ENCODE assay signal across 30 cellular contexts in genomic region chr10:102416181-102417094, GRCh38. TPM values are rescaled to one million over a fixed set of nuclear protein-coding genes. Genes with fewer than 3 reads are reported as not detected.
A peak's percentile ranks its signal among the peaks of the same experiment; 100 is the strongest.
DNase-seq lines count a peak whose midpoint lies in the region; ATAC-seq and TF ChIP-seq lines count a peak whose summit lies in the region.
"Had no signal": no experiment of that assay in that cellular context is flagged by ENCODE, and none has a peak within 500 bp of the region (broad histone marks: within the 10 kb centered on the region; RNA-seq: fewer than 3 reads in every experiment).

No MANE protein-coding gene starts in this region.

- ATAC-seq in right cardiac atrium = no peak
- no peak for ATAC-seq in heart left ventricle
- ATAC-seq: A549; CD8-positive, alpha-beta T cell; GM12878; Panc1 had no signal

- H3K27ac ChIP-seq in right cardiac atrium (ENCODE audit: low read length) = no peak overlapping the region
- no peak overlapping the region for H3K27ac ChIP-seq in heart left ventricle
- H3K27ac ChIP-seq in WERI-Rb-1 = peak overlapping the region; percentile 99
- H3K27ac ChIP-seq in sigmoid colon = no peak overlapping the region
- H3K27ac ChIP-seq: A549; BLaER1 treated with 17β-estradiol and CSF1 and Interleukin-3, amounts not matched to agents 10 nM and 100 nM; RWPE1 had no signal

- DNase-seq in right cardiac atrium = peak in 2 of 3 donors; percentile 11 to 51
- DNase-seq in heart left ventricle = no peak
- peak; percentile 81 for DNase-seq in WERI-Rb-1
- DNase-seq in sigmoid colon = peak; percentile 56
- no peak for DNase-seq in NOMO-1 treated with DMSO at 0.1 percent for 48 hours (lab: John Stamatoyannopoulos, UW; ENCODE audit: unreplicated experiment)
- no peak for DNase-seq in activated CD8-positive, alpha-beta memory T cell treated with anti-CD3 and anti-CD28 coated beads, Interleukin-2, amount 50 U/mL, for 48 hours
- DNase-seq in effector CD8-positive, alpha-beta T cell (lab: John Stamatoyannopoulos, UW) = no peak
- DNase-seq: AML-193, Caco-2, DMS 273 treated with DMSO at 0.1 percent for 48 hours, DMS79, EL, GDM1, GOT3, HCEC 1CT, KBM-7, MV-4-11, NCI-H1105, NCI-H1436 treated with DMSO at 0.1 percent for 48 hours, NCI-H1930, NCI-H446 treated with DMSO at 0.1 percent for 48 hours, NCI-H526, SHP77 treated with DMSO at 0.1 percent for 48 hours had no signal

- peaks cover 45% of the 10 kb centered on the region for H3K27me3 Mint-ChIP-seq in nephron (ENCODE audit: low read depth)

- H3K27me3 ChIP-seq in right cardiac atrium (ENCODE audit: control insufficient read depth, insufficient read depth) (no peaks in the 10 kb centered on the region), heart left ventricle (peaks cover 13 to 71% (median 42%) of the 10 kb centered on the region in 9 donors), WERI-Rb-1 (ENCODE audit: insufficient read depth, low read depth, severe bottlenecking) (no peaks in the 10 kb centered on the region), sigmoid colon (peaks cover 10 to 43% (median 11%) of the 10 kb centered on the region in 3 donors)

- no peak for TF ChIP-seq EP300 in sigmoid colon (IDR thresholded peaks at IDR 0.05)

- H3K36me3 ChIP-seq in heart left ventricle = no peaks in the 10 kb centered on the region
- peaks cover 52% of the 10 kb centered on the region for H3K36me3 ChIP-seq in WERI-Rb-1
- H3K36me3 ChIP-seq in sigmoid colon = no peaks in the 10 kb centered on the region
- H3K36me3 ChIP-seq: BLaER1 treated with 17β-estradiol and CSF1 and Interleukin-3, amounts not matched to agents 10 nM and 100 nM had no signal

- no peaks in the 10 kb centered on the region for H3K9me3 Mint-ChIP-seq in nephron
- H3K9me3 Mint-ChIP-seq: CD8-positive, alpha-beta T cell had no signal

- H3K4me1 Mint-ChIP-seq in nephron = peaks cover 15% of the 10 kb centered on the region

- TF ChIP-seq POLR2A in heart left ventricle (IDR thresholded peaks at IDR 0.05) = no peak
- no peak for TF ChIP-seq POLR2A in sigmoid colon (IDR thresholded peaks at IDR 0.05)

- peak overlapping the region; percentile 6 to 21 (median 19) for H3K4me3 Mint-ChIP-seq in nephron
- H3K4me3 Mint-ChIP-seq: CD8-positive, alpha-beta T cell had no signal

- no peak overlapping the region for H3K27ac Mint-ChIP-seq in nephron
- H3K27ac Mint-ChIP-seq: CD8-positive, alpha-beta T cell had no signal

- H3K4me1 ChIP-seq in right cardiac atrium (ENCODE audit: control insufficient read depth, insufficient read depth, low read length) (peaks cover 3% of the 10 kb centered on the region), heart left ventricle (peaks cover 3 to 22% (median 15%) of the 10 kb centered on the region in 12 donors), sigmoid colon (peaks cover 0 to 23% (median 20%) of the 10 kb centered on the region in 4 donors)

- 79% methylated on average over 30 of the region's 30 CpGs for WGBS in right cardiac atrium
- WGBS in heart left ventricle, 4 donors = 80 to 84% (median 82%) methylated on average over 14 to 30 of the region's 30 CpGs
- 79 to 86% methylated on average over 30 of the region's 30 CpGs for WGBS in sigmoid colon, 2 donors

- intact Hi-C loops in right cardiac atrium (cut with DNase I) = no loop called here
- intact Hi-C loops in heart left ventricle (cut with DNase I) = loop anchor here in 1 of 10 donors (10.0 kb wide), 1 partner anchor 252 kb away; no protein-coding TSS in a partner anchor
- intact Hi-C loops in sigmoid colon (cut with DNase I) = no loop called here

- no peak overlapping the region for H3K4me3 ChIP-seq in right cardiac atrium (ENCODE audit: low read length)
- H3K4me3 ChIP-seq in heart left ventricle = no peak overlapping the region
- H3K4me3 ChIP-seq in WERI-Rb-1 (ENCODE audit: low read depth, low read length) = peak overlapping the region; percentile 21
- no peak overlapping the region for H3K4me3 ChIP-seq in sigmoid colon
- H3K4me3 ChIP-seq: A549; BLaER1 treated with 17β-estradiol and CSF1 and Interleukin-3, amounts not matched to agents 10 nM and 100 nM; GM12878 had no signal

- no peaks in the 10 kb centered on the region for H3K36me3 Mint-ChIP-seq in nephron (ENCODE audit: low read depth)

- TF ChIP-seq CTCF in heart left ventricle (IDR thresholded peaks at IDR 0.05) (no peak), WERI-Rb-1 (IDR thresholded peaks at IDR 0.05; ENCODE audit: low read depth, low read length) (no peak), nephron (IDR thresholded peaks at IDR 0.05; ENCODE audit: unreplicated experiment in 3 of 3) (no peak), sigmoid colon (IDR thresholded peaks at IDR 0.05) (no peak)

- no peaks in the 10 kb centered on the region for H3K9me3 ChIP-seq in right cardiac atrium (ENCODE audit: control insufficient read depth, low read length)
- H3K9me3 ChIP-seq in heart left ventricle = no peaks in the 10 kb centered on the region
- no peaks in the 10 kb centered on the region for H3K9me3 ChIP-seq in WERI-Rb-1 (ENCODE audit: severe bottlenecking)
- H3K9me3 ChIP-seq in sigmoid colon = no peaks in the 10 kb centered on the region
- H3K9me3 ChIP-seq: A549; BLaER1 treated with 17β-estradiol and CSF1 and Interleukin-3, amounts not matched to agents 10 nM and 100 nM; Caco-2 had no signal

RNA-seq across cellular contexts. Expression of gene PSD, which starts 2.1 kb away (rescaled TPM):
- total RNA-seq in right cardiac atrium = 1 to 10 TPM; 4.6 to 9.4 (median 6.6) TPM
- polyA plus RNA-seq in right cardiac atrium = 5.7 TPM
- total RNA-seq in heart left ventricle = 1 to 10 TPM in 4 of 9 donors, under 1 TPM in 5; 0.34 to 1.7 (median 0.86) TPM
- under 1 TPM; 0.14 to 0.76 TPM for polyA plus RNA-seq in heart left ventricle
- 100 to 1,000 TPM; 343 to 449 (median 417) TPM for total RNA-seq in sigmoid colon
- 10 to 100 TPM in 1 of 3 donors, 1 to 10 TPM in 1, under 1 TPM in 1; 0.69 to 23.3 (median 6.0) TPM for polyA plus RNA-seq in sigmoid colon

RNA-seq across cellular contexts. Expression of gene FBXL15, which starts 4.2 kb away (rescaled TPM):
- total RNA-seq in right cardiac atrium = 10 to 100 TPM; 14.0 to 15.6 (median 14.4) TPM
- 14.4 TPM for polyA plus RNA-seq in right cardiac atrium
- 10 to 100 TPM in 6 of 9 donors, 1 to 10 TPM in 3; 6.6 to 13.9 (median 10.2) TPM for total RNA-seq in heart left ventricle
- 10 to 100 TPM in 1 of 2 donors, 1 to 10 TPM in 1; 9.9 to 20.0 TPM for polyA plus RNA-seq in heart left ventricle
- 10 to 100 TPM; 19.7 to 51.3 (median 34.2) TPM for total RNA-seq in sigmoid colon
- 10 to 100 TPM; 19.0 to 36.7 (median 21.0) TPM for polyA plus RNA-seq in sigmoid colon

RNA-seq across cellular contexts. Expression of gene CUEDC2, which starts 15.9 kb away (rescaled TPM):
- total RNA-seq in right cardiac atrium (10 to 100 TPM; 68.7 to 78.6 (median 71.6) TPM), heart left ventricle (100 to 1,000 TPM in 1 of 9 donors, 10 to 100 TPM in 8; 62.0 to 107 (median 79.2) TPM), sigmoid colon (10 to 100 TPM; 65.2 to 93.5 (median 82.4) TPM)
- polyA plus RNA-seq in right cardiac atrium (94.6 TPM), heart left ventricle (10 to 100 TPM; 73.4 to 81.2 TPM), sigmoid colon (10 to 100 TPM; 30.0 to 47.7 (median 33.3) TPM)

RNA-seq across cellular contexts. Expression of gene NFKB2, which starts 20.9 kb away (rescaled TPM):
- 10 to 100 TPM in 3 of 4 donors, 1 to 10 TPM in 1; 9.3 to 18.2 (median 15.3) TPM for total RNA-seq in right cardiac atrium
- 9.7 TPM for polyA plus RNA-seq in right cardiac atrium
- total RNA-seq in heart left ventricle = 10 to 100 TPM in 8 of 9 donors, 1 to 10 TPM in 1; 9.6 to 50.4 (median 17.2) TPM
- 10 to 100 TPM in 1 of 2 donors, 1 to 10 TPM in 1; 9.6 to 20.1 TPM for polyA plus RNA-seq in heart left ventricle
- total RNA-seq in sigmoid colon = 10 to 100 TPM; 29.6 to 41.1 (median 36.0) TPM
- 10 to 100 TPM in 2 of 3 donors, 1 to 10 TPM in 1; 5.4 to 41.5 (median 11.1) TPM for polyA plus RNA-seq in sigmoid colon

RNA-seq across cellular contexts. Expression of gene C10orf95, which starts 34.9 kb away (rescaled TPM):
- not detected for total RNA-seq in right cardiac atrium
- polyA plus RNA-seq in right cardiac atrium = 0.09 TPM
- under 1 TPM in 2 of 9 donors, not detected in 7; 0.18 to 0.21 TPM for total RNA-seq in heart left ventricle
- not detected for polyA plus RNA-seq in heart left ventricle
- total RNA-seq in sigmoid colon = under 1 TPM in 1 of 4 donors, not detected in 3; 0.36 TPM
- polyA plus RNA-seq in sigmoid colon = 1 to 10 TPM in 2 of 3 donors, under 1 TPM in 1; 0.92 to 2.4 (median 1.1) TPM

Comparison
In these comparisons a context has a peak if more than half of its experiments do, and no peak if none do; other contexts are left out.
1. DNase-seq: peak in right cardiac atrium (2 of 3), WERI-Rb-1 (single experiment) and sigmoid colon (single experiment); none in heart left ventricle (0 of 5), NOMO-1 treated with DMSO at 0.1 percent for 48 hours (single experiment), activated CD8-positive, alpha-beta memory T cell treated with anti-CD3 and anti-CD28 coated beads, Interleukin-2, amount 50 U/mL, for 48 hours (single experiment) and effector CD8-positive, alpha-beta T cell (single experiment).
2. RNA of gene PSD, which starts 2.1 kb away (total RNA-seq): 343 to 449 TPM in sigmoid colon; 4.6 to 9.4 TPM in right cardiac atrium and 0.34 to 1.7 TPM in heart left ventricle; every median in the first group is over 10 times any median in the second.